8 cellular contexts compared by ENCODE assay signal in the genomic region with DNA sequence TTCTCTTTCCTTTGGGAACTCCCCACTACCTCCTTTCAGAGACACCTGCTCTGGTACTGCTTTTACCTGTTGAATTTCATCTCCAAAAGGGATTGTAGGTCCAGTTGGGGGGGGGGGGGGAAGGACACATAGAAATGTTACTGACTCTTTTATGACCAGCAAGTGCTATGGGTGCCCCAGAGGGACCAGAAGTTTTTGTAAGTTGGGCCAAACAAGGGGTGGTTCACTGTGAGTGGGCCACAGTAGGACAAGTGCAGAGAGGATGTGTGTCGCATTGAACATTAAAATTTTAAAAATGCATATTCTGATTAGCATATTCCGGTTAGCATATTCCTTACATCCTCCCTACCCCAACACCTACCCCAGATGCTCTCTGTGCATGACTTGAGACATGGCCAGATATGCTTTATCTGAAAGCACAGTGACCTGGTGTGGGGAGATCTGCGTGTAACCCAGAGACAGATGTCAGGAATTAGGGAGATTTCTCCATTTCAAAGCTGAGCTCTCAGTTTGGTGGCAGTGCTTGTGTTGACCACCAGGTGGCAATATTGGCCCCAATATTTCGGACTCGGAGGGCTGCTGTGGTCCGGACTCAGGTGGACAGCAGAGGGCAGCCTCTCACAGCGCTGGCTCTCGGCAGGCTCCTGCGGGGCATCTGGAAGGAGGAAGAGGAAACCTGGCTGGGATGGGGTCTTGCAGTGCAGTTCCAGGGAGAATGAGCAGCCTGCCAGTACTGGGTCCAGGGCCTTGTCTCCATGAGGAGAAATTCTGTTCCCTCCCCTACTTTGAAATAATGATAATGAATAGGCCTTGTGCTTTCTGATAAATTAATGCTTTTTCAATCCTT. TPM values are rescaled to one million over a fixed set of nuclear protein-coding genes. Genes with fewer than 3 reads are reported as not detected.
DNase-seq lines count a peak whose midpoint lies in the region; ATAC-seq and TF ChIP-seq lines count a peak whose summit lies in the region.

No MANE protein-coding gene starts in this region.

- H3K27ac ChIP-seq in right atrium auricular region, result peak overlapping the region; percentile 37 to 48

- TF ChIP-seq CTCF in GM12875 (IDR thresholded peaks at IDR 0.05; ENCODE audit: borderline replicate concordance, insufficient read depth, low read depth, low read length) (peak; percentile 96), right atrium auricular region (IDR thresholded peaks at IDR 0.05) (peak; percentile 96 to 100), retinal pigment epithelial cell (conservative IDR thresholded peaks at IDR 0.05; ENCODE audit: low read depth, low read length) (peak; percentile 100)

- H3K4me3 ChIP-seq in GM12875 (ENCODE audit: low read depth, low read length) (no peak overlapping the region), right atrium auricular region (no peak overlapping the region), retinal pigment epithelial cell (ENCODE audit: low read length) (no peak overlapping the region)

- H3K36me3 ChIP-seq in right atrium auricular region, result no peaks in the 10 kb centered on the region

- H3K9me3 ChIP-seq in right atrium auricular region, result no peaks in the 10 kb centered on the region

- no peaks in the 10 kb centered on the region for H3K27me3 ChIP-seq in right atrium auricular region

- peak; percentile 65 for ATAC-seq in HG03025 (IDR thresholded peaks at IDR 0.05; ENCODE audit: low FRiP score, unreplicated experiment)
- ATAC-seq in HG02763 (IDR thresholded peaks at IDR 0.05; ENCODE audit: unreplicated experiment), result no peak

- DNase-seq in NCI-H2081 treated with DMSO at 0.1 percent for 48 hours (lab: John Stamatoyannopoulos, UW) (peak; percentile 55), T-helper 9 cell (peak; percentile 62), anterior cingulate cortex (lab: John Stamatoyannopoulos, UW) (peak in 57 of 58 donors; percentile 27 to 92 (median 80)), right atrium auricular region (ENCODE audit: low spot score) (peak; percentile 94), retinal pigment epithelial cell (ENCODE audit: low read depth) (peak; percentile 65)

- H3K4me1 ChIP-seq in right atrium auricular region, result peaks cover 0 to 22% of the 10 kb centered on the region in 2 donors

RNA-seq across cellular contexts. Expression of gene CEBPE, which starts 1.6 kb away (rescaled TPM):
- not detected for total RNA-seq in right atrium auricular region

RNA-seq across cellular contexts. Expression of gene CIROP, which starts 15.8 kb away (rescaled TPM):
- not detected for total RNA-seq in right atrium auricular region

RNA-seq across cellular contexts. Expression of gene C14orf119, which starts 25.3 kb away (rescaled TPM):
- 10 to 100 TPM; 13.5 to 23.7 TPM for total RNA-seq in right atrium auricular region

RNA-seq across cellular contexts. Expression of gene ACIN1, which starts 25.7 kb away (rescaled TPM):
- 10 to 100 TPM; 53.9 to 55.3 TPM for total RNA-seq in right atrium auricular region
